In genomic region chr4:57098415-57098814, GRCh38 we compare ENCODE assay signal across 16 cellular contexts. TPM values are rescaled to one million over a fixed set of nuclear protein-coding genes. Genes with fewer than 3 reads are reported as not detected.
DNase-seq lines count a peak whose midpoint lies in the region; ATAC-seq and TF ChIP-seq lines count a peak whose summit lies in the region.
"Had no signal": no experiment of that assay in that cellular context is flagged by ENCODE, and none has a peak within 500 bp of the region (broad histone marks: within the 10 kb centered on the region; RNA-seq: fewer than 3 reads in every experiment).

No MANE protein-coding gene starts in this region.

- no peaks in the 10 kb centered on the region for H3K36me3 Mint-ChIP-seq in neural progenitor cell
- no peaks in the 10 kb centered on the region for H3K36me3 Mint-ChIP-seq in activated T-cell treated with anti-CD3 and anti-CD28 coated beads, Interleukin-2, amount 50 U/mL, for 72 hours (ENCODE audit: insufficient read depth in 2 of 2)
- H3K36me3 Mint-ChIP-seq: activated naive CD8-positive, alpha-beta T cell had no signal

- TF ChIP-seq EP300 in tibial nerve (IDR thresholded peaks at IDR 0.05) = no peak

- H3K4me3 Mint-ChIP-seq in neural progenitor cell = peak overlapping the region; percentile 27
- H3K4me3 Mint-ChIP-seq in activated T-cell treated with anti-CD3 and anti-CD28 coated beads, Interleukin-2, amount 50 U/mL, for 72 hours = no peak overlapping the region
- H3K4me3 Mint-ChIP-seq: activated naive CD8-positive, alpha-beta T cell; T-helper 1 cell treated with Interleukin-12 subunit alpha and Interleukin-12 subunit beta and Interleukin-4 antibody, amounts not matched to agents 30 μg/mL and 1 μg/mL, for 36 hours had no signal

- 20 to 44% (median 38%) methylated on average over 4 to 5 of the region's 5 CpGs for WGBS in heart left ventricle, 4 donors
- WGBS in tibial nerve, 2 donors = 18 to 36% methylated on average over 5 of the region's 5 CpGs

- intact Hi-C loops in ascending aorta (cut with DNase I) (no loop called here), heart left ventricle (cut with DNase I) (no loop called here)

- no peaks in the 10 kb centered on the region for H3K79me2 ChIP-seq in neural progenitor cell (ENCODE audit: low read depth)

- no peaks in the 10 kb centered on the region for H3K36me3 ChIP-seq in ascending aorta
- H3K36me3 ChIP-seq in heart left ventricle = peaks cover 0 to 14% (median 0%) of the 10 kb centered on the region in 9 donors
- no peaks in the 10 kb centered on the region for H3K36me3 ChIP-seq in neural progenitor cell
- no peaks in the 10 kb centered on the region for H3K36me3 ChIP-seq in tibial nerve

- H3K4me2 ChIP-seq in neural progenitor cell = no peak overlapping the region

- no peak for DNase-seq in ascending aorta (ENCODE audit: low spot score in 2 of 2)
- DNase-seq in heart left ventricle = peak in 2 of 5 donors; percentile 50 to 59
- DNase-seq in neural progenitor cell (ENCODE audit: low spot score) = no peak
- no peak for DNase-seq in tibial nerve (ENCODE audit: low spot score in 2 of 2)
- no peak for DNase-seq in activated effector memory CD4-positive, alpha-beta T cell treated with Interleukin-2 at 50 U/mL for 16 hours
- DNase-seq in activated T-cell treated with anti-CD3 and anti-CD28 coated beads, Interleukin-2, amount 50 U/mL, for 72 hours = no peak
- DNase-seq: activated CD4-positive, CD25-positive, alpha-beta regulatory T cell treated with anti-CD3 and anti-CD28 coated beads, Interleukin-2, amount 50 U/mL, for 72 hours; DND-41; H7; NCI-H1694; small intestine had no signal

- no peaks in the 10 kb centered on the region for H3F3A ChIP-seq in neural progenitor cell (ENCODE audit: low read depth)

- H3K27ac ChIP-seq in ascending aorta = peak overlapping the region; percentile 75 to 95
- H3K27ac ChIP-seq in heart left ventricle = peak overlapping the region; percentile 44 to 97 (median 79)
- H3K27ac ChIP-seq in neural progenitor cell = no peak overlapping the region
- peak overlapping the region; percentile 1 to 87 (median 63) for H3K27ac ChIP-seq in tibial nerve
- H3K27ac ChIP-seq: epithelial cell of prostate had no signal

- H3K27ac Mint-ChIP-seq in neural progenitor cell = peak overlapping the region; percentile 89
- no peak overlapping the region for H3K27ac Mint-ChIP-seq in activated T-cell treated with anti-CD3 and anti-CD28 coated beads, Interleukin-2, amount 50 U/mL, for 72 hours
- H3K27ac Mint-ChIP-seq: activated naive CD8-positive, alpha-beta T cell; T-helper 1 cell treated with Interleukin-12 subunit alpha and Interleukin-12 subunit beta and Interleukin-4 antibody, amounts not matched to agents 30 μg/mL and 1 μg/mL, for 36 hours had no signal

- TF ChIP-seq POLR2A in heart left ventricle (IDR thresholded peaks at IDR 0.05) (no peak), tibial nerve (IDR thresholded peaks at IDR 0.05) (no peak)

- peaks cover 19 to 75% of the 10 kb centered on the region in 2 donors for H3K4me1 ChIP-seq in ascending aorta
- peaks cover 26 to 100% (median 88%) of the 10 kb centered on the region in 12 donors for H3K4me1 ChIP-seq in heart left ventricle
- H3K4me1 ChIP-seq in neural progenitor cell = peaks cover 16% of the 10 kb centered on the region
- H3K4me1 ChIP-seq in tibial nerve = peaks cover 0 to 95% (median 54%) of the 10 kb centered on the region in 4 donors

- H3K4me3 ChIP-seq in ascending aorta (peak overlapping the region in 1 of 2 donors; percentile 19), heart left ventricle (no peak overlapping the region), neural progenitor cell (no peak overlapping the region), tibial nerve (no peak overlapping the region)

- TF ChIP-seq CTCF in ascending aorta (IDR thresholded peaks at IDR 0.05) (no peak), heart left ventricle (IDR thresholded peaks at IDR 0.05) (no peak), neural progenitor cell (IDR thresholded peaks at IDR 0.05) (no peak), tibial nerve (IDR thresholded peaks at IDR 0.05) (no peak)

- ATAC-seq in heart left ventricle = peak in 2 of 4 donors; percentile 35 to 49
- ATAC-seq in HG03139 (IDR thresholded peaks at IDR 0.05; ENCODE audit: unreplicated experiment) = no peak
- ATAC-seq in activated T-cell treated with anti-CD3 and anti-CD28 coated beads, Interleukin-2, amount 50 U/mL, for 72 hours (replicated peaks in 1 of 2) = no peak
- ATAC-seq: left lobe of liver had no signal

- peaks cover 7% of the 10 kb centered on the region for H3K27me3 Mint-ChIP-seq in neural progenitor cell (ENCODE audit: insufficient read depth, low read depth)
- peaks cover 4% of the 10 kb centered on the region for H3K27me3 Mint-ChIP-seq in activated T-cell treated with anti-CD3 and anti-CD28 coated beads, Interleukin-2, amount 50 U/mL, for 72 hours (ENCODE audit: low read depth)
- H3K27me3 Mint-ChIP-seq: activated naive CD8-positive, alpha-beta T cell had no signal

- H3K27me3 ChIP-seq in ascending aorta = no peaks in the 10 kb centered on the region
- H3K27me3 ChIP-seq in heart left ventricle = no peaks in the 10 kb centered on the region
- no peaks in the 10 kb centered on the region for H3K27me3 ChIP-seq in neural progenitor cell
- H3K27me3 ChIP-seq in tibial nerve = no peaks in the 10 kb centered on the region

- H3K9me3 ChIP-seq in ascending aorta = no peaks in the 10 kb centered on the region
- H3K9me3 ChIP-seq in heart left ventricle = no peaks in the 10 kb centered on the region
- no peaks in the 10 kb centered on the region for H3K9me3 ChIP-seq in neural progenitor cell (ENCODE audit: low read depth)
- H3K9me3 ChIP-seq in tibial nerve = no peaks in the 10 kb centered on the region

- no peaks in the 10 kb centered on the region for H4K20me1 ChIP-seq in neural progenitor cell (ENCODE audit: low read depth)

- H2AFZ ChIP-seq in neural progenitor cell (replicated peaks) = no peak overlapping the region

- no peak overlapping the region for H3K9ac ChIP-seq in neural progenitor cell

- H3K4me1 Mint-ChIP-seq in neural progenitor cell = peaks cover 76% of the 10 kb centered on the region
- no peaks in the 10 kb centered on the region for H3K4me1 Mint-ChIP-seq in activated T-cell treated with anti-CD3 and anti-CD28 coated beads, Interleukin-2, amount 50 U/mL, for 72 hours (ENCODE audit: low read depth)

- no peaks in the 10 kb centered on the region for H3K9me3 Mint-ChIP-seq in neural progenitor cell
- H3K9me3 Mint-ChIP-seq in activated T-cell treated with anti-CD3 and anti-CD28 coated beads, Interleukin-2, amount 50 U/mL, for 72 hours = no peaks in the 10 kb centered on the region
- H3K9me3 Mint-ChIP-seq: T-helper 1 cell treated with Interleukin-12 subunit alpha and Interleukin-12 subunit beta and Interleukin-4 antibody, amounts not matched to agents 30 μg/mL and 1 μg/mL, for 36 hours had no signal

RNA-seq across cellular contexts. Expression of gene IGFBP7, which starts 11.8 kb away (rescaled TPM):
- total RNA-seq in ascending aorta (6,655 TPM), heart left ventricle (1,000 to 10,000 TPM in 2 of 9 donors, 100 to 1,000 TPM in 7; 494 to 1,088 (median 585) TPM), neural progenitor cell (ENCODE audit: low replicate concordance) (0.86 and 1.5 TPM in 2 replicates), tibial nerve (1,000 to 10,000 TPM; 1,415 to 3,184 (median 2,179) TPM)
- 100 to 1,000 TPM; 458 to 857 TPM for polyA plus RNA-seq in heart left ventricle
- not detected for total RNA-seq in activated T-cell treated with anti-CD3 and anti-CD28 coated beads, Interleukin-2, amount 50 U/mL, for 72 hours

Comparison
In these comparisons a context has a peak if more than half of its experiments do, and no peak if none do; other contexts are left out.
1. RNA of gene IGFBP7, which starts 11.8 kb away (total RNA-seq): 6,655 TPM in ascending aorta (single experiment), 1,415 to 3,184 TPM in tibial nerve and 494 to 1,088 TPM in heart left ventricle; 0.86 to 1.5 TPM in neural progenitor cell and not detected in activated T-cell treated with anti-CD3 and anti-CD28 coated beads, Interleukin-2, amount 50 U/mL, for 72 hours; every median in the first group is over 100 times any median in the second.